ENCODE assay signal across 9 cellular contexts in genomic region chr12:54258286-54258685, GRCh38. TPM values are rescaled to one million over a fixed set of nuclear protein-coding genes. Genes with fewer than 3 reads are reported as not detected.
DNase-seq lines count a peak whose midpoint lies in the region; ATAC-seq and TF ChIP-seq lines count a peak whose summit lies in the region.
"Had no signal": no experiment of that assay in that cellular context is flagged by ENCODE, and none has a peak within 500 bp of the region (broad histone marks: within the 10 kb centered on the region; RNA-seq: fewer than 3 reads in every experiment).

No MANE protein-coding gene starts in this region.

- no peaks in the 10 kb centered on the region for H3K9me3 ChIP-seq in HUES6 (ENCODE audit: control insufficient read depth, insufficient read depth, low read depth, low read length)
- H3K9me3 ChIP-seq in upper lobe of right lung = no peaks in the 10 kb centered on the region

- TF ChIP-seq CTCF in mesothelial cell of epicardium (IDR thresholded peaks at IDR 0.05; ENCODE audit: unreplicated experiment) (no peak), upper lobe of right lung (IDR thresholded peaks at IDR 0.05) (no peak)

- ATAC-seq in upper lobe of right lung (no peak), GM19035 (IDR thresholded peaks at IDR 0.05; ENCODE audit: unreplicated experiment) (no peak)

- DNase-seq in AG08395 (ENCODE audit: low spot score) (peak; percentile 8), cerebellar cortex (ENCODE audit: low spot score) (peak; percentile 85), mesothelial cell of epicardium (ENCODE audit: low spot score in 2 of 2, unreplicated experiment in 2 of 2) (no peak), DMS 273 treated with DMSO at 0.1 percent for 48 hours (lab: John Stamatoyannopoulos, UW) (no peak), upper lobe of right lung (no peak), NCI-H748 (lab: John Stamatoyannopoulos, UW; ENCODE audit: unreplicated experiment) (no peak)
- DNase-seq: NCI-H345 had no signal

- peaks cover 69% of the 10 kb centered on the region for H3K4me1 Mint-ChIP-seq in mesothelial cell of epicardium

- peak overlapping the region; percentile 97 for H3K27ac ChIP-seq in HUES6 (ENCODE audit: low read depth, low read length)
- no peak overlapping the region for H3K27ac ChIP-seq in upper lobe of right lung

- H3K4me3 Mint-ChIP-seq in mesothelial cell of epicardium = peak overlapping the region; percentile 52

- H3K4me3 ChIP-seq in HUES6 (ENCODE audit: low read depth, low read length) (peak overlapping the region; percentile 60), upper lobe of right lung (no peak overlapping the region)

- no peaks in the 10 kb centered on the region for H3K27me3 ChIP-seq in HUES6 (ENCODE audit: control insufficient read depth, insufficient read depth, low read length)
- no peaks in the 10 kb centered on the region for H3K27me3 ChIP-seq in upper lobe of right lung

- peak overlapping the region; percentile 93 for H3K9ac ChIP-seq in HUES6 (ENCODE audit: low read length)

- peaks cover 34% of the 10 kb centered on the region for H3K36me3 ChIP-seq in HUES6 (ENCODE audit: control insufficient read depth, insufficient read depth, low read length)
- H3K36me3 ChIP-seq in upper lobe of right lung = peaks cover 32% of the 10 kb centered on the region

- intact Hi-C loops in upper lobe of right lung (cut with DNase I) = loop anchor here (10.0 kb wide), 1 partner anchor 107 kb away; the partner anchor contains the start of gene GPR84

- H3K27me3 Mint-ChIP-seq in mesothelial cell of epicardium (ENCODE audit: low read depth) = no peaks in the 10 kb centered on the region

- H3K4me1 ChIP-seq in HUES6 (ENCODE audit: control insufficient read depth, insufficient read depth, low read length) = peaks cover 44% of the 10 kb centered on the region
- H3K4me1 ChIP-seq in upper lobe of right lung = peaks cover 34% of the 10 kb centered on the region

- peaks cover 13% of the 10 kb centered on the region for H3K36me3 Mint-ChIP-seq in mesothelial cell of epicardium

- no peaks in the 10 kb centered on the region for H3K9me3 Mint-ChIP-seq in mesothelial cell of epicardium

- H3K27ac Mint-ChIP-seq in mesothelial cell of epicardium = peak overlapping the region; percentile 98

RNA-seq across cellular contexts. Expression of gene CBX5, which starts 21.6 kb away (rescaled TPM):
- total RNA-seq in mesothelial cell of epicardium = 209 to 219 TPM (median 217 TPM) in 3 replicates
- 52.3 TPM for total RNA-seq in upper lobe of right lung

RNA-seq across cellular contexts. Expression of gene HNRNPA1, which starts 22.2 kb away (rescaled TPM):
- total RNA-seq in mesothelial cell of epicardium (2,201 to 2,231 TPM (median 2,205 TPM) in 3 replicates), upper lobe of right lung (498 TPM)

RNA-seq across cellular contexts. Expression of gene NFE2, which starts 42.5 kb away (rescaled TPM):
- total RNA-seq in mesothelial cell of epicardium (0.45 to 0.75 TPM (median 0.47 TPM) in 3 replicates), upper lobe of right lung (7.5 TPM)

Comparison
In these comparisons a context has a peak if more than half of its experiments do, and no peak if none do; other contexts are left out.
1. DNase-seq: peak in AG08395 (single experiment) and cerebellar cortex (single experiment); none in mesothelial cell of epicardium (0 of 2), DMS 273 treated with DMSO at 0.1 percent for 48 hours (single experiment), upper lobe of right lung (single experiment) and NCI-H748 (single experiment).